21 cellular contexts compared by ENCODE assay signal in the genomic region with DNA sequence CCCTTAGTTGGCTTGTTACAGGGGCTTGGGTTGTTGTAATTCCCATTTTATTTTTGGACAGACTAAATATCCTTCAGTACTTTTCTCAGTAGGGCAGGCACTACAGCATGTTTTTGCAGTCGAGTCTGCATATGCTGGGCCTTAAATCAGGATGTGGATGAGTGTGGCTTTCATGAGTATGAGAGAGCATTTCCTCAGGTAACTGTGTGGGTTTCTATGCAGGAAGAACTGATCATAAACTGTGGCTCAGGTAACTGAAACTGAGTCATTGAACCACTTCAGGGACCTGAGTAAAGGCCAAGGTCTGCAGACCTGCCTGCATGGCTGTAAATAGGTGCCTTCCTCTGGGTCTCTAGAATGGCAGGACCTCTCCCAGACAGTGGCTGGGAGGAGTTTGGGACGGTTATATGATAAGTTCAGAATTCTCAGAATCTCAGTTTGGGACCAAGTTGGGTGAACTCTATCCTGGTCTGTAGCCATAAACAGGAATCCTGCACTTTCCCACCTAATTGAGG.
"Had no signal": no experiment of that assay in that cellular context is flagged by ENCODE, and none has a peak within 500 bp of the region (broad histone marks: within the 10 kb centered on the region; RNA-seq: fewer than 3 reads in every experiment).

No MANE protein-coding gene starts in this region.

- ATAC-seq: heart left ventricle; left colon; right lobe of liver; stimulated activated naive CD8-positive, alpha-beta T cell treated with anti-CD3 and anti-CD28 coated beads, Interleukin-15, amount 100 ng/mL, for 72 hours had no signal

- H3K4me3 Mint-ChIP-seq: central memory CD8-positive, alpha-beta T cell; neural crest cell; stimulated activated naive CD8-positive, alpha-beta T cell treated with anti-CD3 and anti-CD28 coated beads, Interleukin-15, amount 100 ng/mL, for 72 hours had no signal

- DNase-seq: activated CD4-positive, alpha-beta T cell treated with anti-CD3 and anti-CD28 coated beads for 1 hour; activated CD4-positive, alpha-beta T cell treated with anti-CD3 and anti-CD28 coated beads, Interleukin-2, amount 50 U/mL, for 4 hours; activated gamma-delta T cell; adrenal gland; brain microvascular endothelial cell; colonic mucosa; esophagus squamous epithelium; heart left ventricle; left colon; mesenchymal stem cell; occipital lobe; right lobe of liver; stimulated activated CD4-positive, alpha-beta T cell treated with anti-CD3 and anti-CD28 coated beads, Interleukin-1b, Interleukin-23, amount 100 ng/mL, for 48 hours; stimulated activated naive CD8-positive, alpha-beta T cell treated with anti-CD3 and anti-CD28 coated beads, Interleukin-15, amount 100 ng/mL, for 72 hours; T-helper 1 cell; T-helper 9 cell; tibial artery had no signal

- H3K9me3 Mint-ChIP-seq: central memory CD8-positive, alpha-beta T cell; neural crest cell; stimulated activated naive CD8-positive, alpha-beta T cell treated with anti-CD3 and anti-CD28 coated beads, Interleukin-15, amount 100 ng/mL, for 72 hours had no signal

- H3K27me3 ChIP-seq: adrenal gland, ascending aorta, brain microvascular endothelial cell, colonic mucosa, esophagus squamous epithelium, heart left ventricle, right lobe of liver, tibial artery had no signal

- H3K27ac ChIP-seq: adrenal gland, ascending aorta, brain microvascular endothelial cell, colonic mucosa, esophagus squamous epithelium, heart left ventricle, right lobe of liver, skin epidermis, tibial artery had no signal

- H3K36me3 ChIP-seq: adrenal gland, ascending aorta, brain microvascular endothelial cell, colonic mucosa, esophagus squamous epithelium, heart left ventricle, right lobe of liver, tibial artery had no signal

- H3K27ac Mint-ChIP-seq: stimulated activated naive CD8-positive, alpha-beta T cell treated with anti-CD3 and anti-CD28 coated beads, Interleukin-15, amount 100 ng/mL, for 72 hours had no signal

- H3K4me3 ChIP-seq: adrenal gland, ascending aorta, colonic mucosa, esophagus squamous epithelium, heart left ventricle, right lobe of liver, skin epidermis, tibial artery had no signal

- H3K4me1 ChIP-seq: adrenal gland, ascending aorta, colonic mucosa, esophagus squamous epithelium, heart left ventricle, right lobe of liver, tibial artery had no signal

- H3K27me3 Mint-ChIP-seq: central memory CD8-positive, alpha-beta T cell; stimulated activated naive CD8-positive, alpha-beta T cell treated with anti-CD3 and anti-CD28 coated beads, Interleukin-15, amount 100 ng/mL, for 72 hours had no signal

- H3K4me1 Mint-ChIP-seq: central memory CD8-positive, alpha-beta T cell; neural crest cell had no signal

- H3K9me3 ChIP-seq: adrenal gland, ascending aorta, colonic mucosa, right lobe of liver, tibial artery had no signal
